20 cellular contexts compared by ENCODE assay signal in the genomic region with DNA sequence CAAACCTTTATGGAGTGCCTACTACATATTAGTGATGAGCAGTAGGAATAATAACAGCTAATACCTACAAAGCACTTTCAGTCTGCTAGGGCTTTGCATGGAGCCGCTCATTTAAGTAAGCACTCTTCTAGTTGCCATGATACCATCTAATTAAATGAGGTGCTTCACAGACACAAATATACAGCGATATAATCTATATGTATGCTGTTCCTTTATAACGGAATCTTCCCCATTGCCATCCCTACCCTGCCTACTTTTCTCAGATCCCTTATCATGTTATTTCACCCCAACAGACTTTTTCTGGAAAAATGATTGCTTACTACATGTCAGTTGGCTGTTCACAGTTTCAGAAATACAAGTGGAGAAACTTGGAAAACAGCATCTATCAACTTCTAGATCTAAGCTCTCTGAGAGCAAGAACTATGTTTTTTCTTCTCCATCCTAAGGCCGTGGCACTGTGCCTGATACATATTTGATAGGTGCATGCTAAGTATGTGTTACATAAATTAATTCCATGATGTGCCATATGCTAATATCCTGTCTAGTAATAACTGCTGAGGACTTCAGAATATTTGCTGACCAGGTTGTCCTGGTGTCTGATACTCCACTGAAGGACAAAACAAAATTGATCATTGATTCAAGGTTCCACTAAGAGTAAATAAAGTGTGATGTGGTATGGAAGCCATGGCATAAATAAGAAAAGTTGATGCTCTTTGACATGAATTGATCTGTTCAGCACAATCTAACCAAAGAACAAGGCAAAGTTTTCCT.
"Had no signal": no experiment of that assay in that cellular context is flagged by ENCODE, and none has a peak within 500 bp of the region (broad histone marks: within the 10 kb centered on the region; RNA-seq: fewer than 3 reads in every experiment).

No MANE protein-coding gene starts in this region.

- H3K36me3 ChIP-seq: pancreas, thyroid gland had no signal

- ATAC-seq: natural killer cell; pancreas; sciatic nerve; stimulated activated naive CD8-positive, alpha-beta T cell treated with anti-CD3 and anti-CD28 coated beads, Interleukin-15, amount 100 ng/mL, for 72 hours had no signal

- DNase-seq: cortex of kidney; dorsolateral prefrontal cortex; effector CD4-positive, alpha-beta T cell; natural killer cell; pancreas; retina; stimulated activated CD4-positive, alpha-beta T cell treated with anti-CD3 and anti-CD28 coated beads, Interleukin-12 subunit alpha, Interleukin-12 subunit beta, amount 100 ng/mL, for 4 hours; stimulated activated CD4-positive, alpha-beta T cell treated with anti-CD3 and anti-CD28 coated beads, Interleukin-1b, Interleukin-23, amount 100 ng/mL, for 48 hours; stimulated activated CD4-positive, alpha-beta T cell treated with anti-CD3 and anti-CD28 coated beads, Interleukin-4, amount 100 ng/mL, for 1 hour; stimulated activated CD8-positive, alpha-beta memory T cell treated with anti-CD3 and anti-CD28 coated beads, Interleukin-4, amount 100 ng/mL, for 48 hours; stimulated activated naive CD4-positive, alpha-beta T cell; stimulated activated naive CD8-positive, alpha-beta T cell treated with anti-CD3 and anti-CD28 coated beads, Interleukin-15, amount 100 ng/mL, for 72 hours; thyroid gland; trophoblast cell had no signal

- H3K27me3 Mint-ChIP-seq: memory B cell; stimulated activated naive CD8-positive, alpha-beta T cell treated with anti-CD3 and anti-CD28 coated beads, Interleukin-15, amount 100 ng/mL, for 72 hours had no signal

- H3K27ac ChIP-seq: dorsolateral prefrontal cortex, neutrophil, pancreas, thyroid gland had no signal

- H3K27me3 ChIP-seq: dorsolateral prefrontal cortex, neutrophil, pancreas, thyroid gland had no signal

- H3K27ac Mint-ChIP-seq: memory B cell; natural killer cell; stimulated activated naive CD8-positive, alpha-beta T cell treated with anti-CD3 and anti-CD28 coated beads, Interleukin-15, amount 100 ng/mL, for 72 hours had no signal

- H3K9me3 Mint-ChIP-seq: memory B cell; natural killer cell; neural crest cell; stimulated activated naive CD8-positive, alpha-beta T cell treated with anti-CD3 and anti-CD28 coated beads, Interleukin-15, amount 100 ng/mL, for 72 hours had no signal

- H3K4me1 Mint-ChIP-seq: stimulated activated naive CD8-positive, alpha-beta T cell treated with anti-CD3 and anti-CD28 coated beads, Interleukin-15, amount 100 ng/mL, for 72 hours had no signal

- H3K9me3 ChIP-seq: neutrophil, pancreas, thyroid gland had no signal

- H3K4me3 ChIP-seq: dorsolateral prefrontal cortex, lung, pancreas, smooth muscle cell, thyroid gland had no signal

- H3K4me1 ChIP-seq: thyroid gland had no signal

- H3K36me3 Mint-ChIP-seq: natural killer cell had no signal

- H3K4me3 Mint-ChIP-seq: memory B cell; natural killer cell; neural crest cell; stimulated activated naive CD8-positive, alpha-beta T cell treated with anti-CD3 and anti-CD28 coated beads, Interleukin-15, amount 100 ng/mL, for 72 hours had no signal
